Comparison of ENCODE assay signal across 1 cellular context in genomic region chr12:108835860-108836634, GRCh38.
TF ChIP-seq lines count a peak whose summit lies in the region.

No MANE protein-coding gene starts in this region.

TF ChIP-seq in SK-N-SH, 30 proteins besides CTCF, POLR2A, EP300 and RAD21 (continued from another document):
- TF ChIP-seq USF1 (IDR thresholded peaks at IDR 0.05; ENCODE audit: borderline replicate concordance, low read depth) = no peak
- TF ChIP-seq POLR2AphosphoS5 (IDR thresholded peaks at IDR 0.05; ENCODE audit: low read depth, low read length) = no peak
- no peak for TF ChIP-seq NRF1 (IDR thresholded peaks at IDR 0.05; ENCODE audit: low read depth, low read length)
- no peak for TF ChIP-seq EZH2phosphoT487 (IDR thresholded peaks at IDR 0.05; ENCODE audit: borderline replicate concordance, low read depth)
- TF ChIP-seq MEF2A (IDR thresholded peaks at IDR 0.05; ENCODE audit: borderline replicate concordance, low read depth) = no peak
- no peak for TF ChIP-seq MXI1 (IDR thresholded peaks at IDR 0.05; ENCODE audit: low read depth, low read length)
- no peak for TF ChIP-seq FOXJ3 (CRISPR knock-in tag; IDR thresholded peaks at IDR 0.05)
- TF ChIP-seq, protein P1, sequence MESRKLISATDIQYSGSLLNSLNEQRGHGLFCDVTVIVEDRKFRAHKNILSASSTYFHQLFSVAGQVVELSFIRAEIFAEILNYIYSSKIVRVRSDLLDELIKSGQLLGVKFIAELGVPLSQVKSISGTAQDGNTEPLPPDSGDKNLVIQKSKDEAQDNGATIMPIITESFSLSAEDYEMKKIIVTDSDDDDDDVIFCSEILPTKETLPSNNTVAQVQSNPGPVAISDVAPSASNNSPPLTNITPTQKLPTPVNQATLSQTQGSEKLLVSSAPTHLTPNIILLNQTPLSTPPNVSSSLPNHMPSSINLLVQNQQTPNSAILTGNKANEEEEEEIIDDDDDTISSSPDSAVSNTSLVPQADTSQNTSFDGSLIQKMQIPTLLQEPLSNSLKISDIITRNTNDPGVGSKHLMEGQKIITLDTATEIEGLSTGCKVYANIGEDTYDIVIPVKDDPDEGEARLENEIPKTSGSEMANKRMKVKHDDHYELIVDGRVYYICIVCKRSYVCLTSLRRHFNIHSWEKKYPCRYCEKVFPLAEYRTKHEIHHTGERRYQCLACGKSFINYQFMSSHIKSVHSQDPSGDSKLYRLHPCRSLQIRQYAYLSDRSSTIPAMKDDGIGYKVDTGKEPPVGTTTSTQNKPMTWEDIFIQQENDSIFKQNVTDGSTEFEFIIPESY (IDR thresholded peaks at IDR 0.05; ENCODE audit: borderline replicate concordance, low read depth) = no peak
- TF ChIP-seq, protein P2, sequence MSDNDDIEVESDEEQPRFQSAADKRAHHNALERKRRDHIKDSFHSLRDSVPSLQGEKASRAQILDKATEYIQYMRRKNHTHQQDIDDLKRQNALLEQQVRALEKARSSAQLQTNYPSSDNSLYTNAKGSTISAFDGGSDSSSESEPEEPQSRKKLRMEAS (IDR thresholded peaks at IDR 0.05; ENCODE audit: low read depth) = no peak
- no peak for TF ChIP-seq RXRA (IDR thresholded peaks at IDR 0.05; ENCODE audit: borderline replicate concordance, low read depth)
